ENCODE assay signal across 8 cellular contexts in the genomic region with DNA sequence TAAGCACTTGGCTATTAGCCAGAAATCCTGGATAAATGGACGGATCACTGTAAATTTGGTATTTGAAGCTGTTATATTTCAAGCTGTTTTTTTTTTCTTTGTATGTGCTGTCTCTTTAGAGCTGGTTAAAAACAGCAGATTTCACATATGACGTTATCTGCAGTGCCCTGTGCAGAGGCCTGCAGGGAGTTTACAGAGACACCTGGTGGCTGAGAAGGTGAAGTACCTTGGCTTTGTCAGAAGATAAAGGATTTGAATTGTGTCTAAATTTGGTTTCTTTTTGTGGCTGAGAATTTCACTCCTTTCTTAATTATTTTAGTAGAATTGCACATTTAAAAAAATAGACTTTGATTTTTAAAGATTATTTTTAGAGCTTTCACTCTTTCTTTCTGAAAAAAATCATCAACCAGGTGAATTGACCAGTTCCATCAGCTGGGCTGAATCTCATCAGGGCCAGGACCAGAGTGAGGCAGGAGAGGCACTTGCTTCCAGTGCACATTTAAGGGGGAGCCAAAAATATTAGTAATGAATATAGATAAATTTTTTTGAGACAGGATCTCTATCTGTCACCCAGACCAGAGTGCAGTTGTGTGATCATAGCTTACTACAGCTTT. TPM values are rescaled to one million over a fixed set of nuclear protein-coding genes. Genes with fewer than 3 reads are reported as not detected.
DNase-seq lines count a peak whose midpoint lies in the region; ATAC-seq and TF ChIP-seq lines count a peak whose summit lies in the region.

No MANE protein-coding gene starts in this region.

- peak; percentile 44 for DNase-seq in Caki2 (ENCODE audit: low read depth)
- DNase-seq in NCI-H510A treated with DMSO at 0.1 percent for 48 hours (lab: John Stamatoyannopoulos, UW) = peak; percentile 56
- peak; percentile 75 for DNase-seq in activated CD4-positive, alpha-beta memory T cell treated with anti-CD3 and anti-CD28 coated beads for 36 hours
- DNase-seq in epidermal melanocyte (ENCODE audit: insufficient read length, low spot score) = peak; percentile 37
- peak; percentile 49 for DNase-seq in nephron progenitor cell

- H3K9me3 Mint-ChIP-seq in activated CD4-positive, alpha-beta memory T cell treated with anti-CD3 and anti-CD28 coated beads for 36 hours = no peaks in the 10 kb centered on the region
- H3K9me3 Mint-ChIP-seq in nephron progenitor cell = no peaks in the 10 kb centered on the region

- peaks cover 18% of the 10 kb centered on the region for H3K4me1 Mint-ChIP-seq in activated CD4-positive, alpha-beta memory T cell treated with anti-CD3 and anti-CD28 coated beads for 36 hours (ENCODE audit: low read depth)
- H3K4me1 Mint-ChIP-seq in nephron progenitor cell = peaks cover 77% of the 10 kb centered on the region

- H3K36me3 Mint-ChIP-seq in activated CD4-positive, alpha-beta memory T cell treated with anti-CD3 and anti-CD28 coated beads for 36 hours = no peaks in the 10 kb centered on the region
- H3K36me3 Mint-ChIP-seq in nephron progenitor cell (ENCODE audit: low read depth) = no peaks in the 10 kb centered on the region

- CTCF ChIA-PET in activated CD4-positive, alpha-beta memory T cell treated with anti-CD3 and anti-CD28 coated beads for 36 hours (lab: Charles Lee) = interaction anchor here (0.6 to 1.9 kb wide), 61 partner anchors 9 to 572 kb away, joined by 3 to 56 read pairs (median 4); a partner anchor contains a TSS

- H3K27me3 Mint-ChIP-seq in activated CD4-positive, alpha-beta memory T cell treated with anti-CD3 and anti-CD28 coated beads for 36 hours = no peaks in the 10 kb centered on the region
- H3K27me3 Mint-ChIP-seq in nephron progenitor cell (ENCODE audit: low read depth, poor library complexity) = peaks cover 2% of the 10 kb centered on the region

- POLR2A ChIA-PET in activated CD4-positive, alpha-beta memory T cell treated with anti-CD3 and anti-CD28 coated beads for 36 hours (lab: Charles Lee) = interaction anchor here (0.6 to 1.0 kb wide), 3 partner anchors 80 to 125 kb away, joined by 3 to 5 read pairs (median 4); no protein-coding TSS in a partner anchor

- peak; percentile 92 for ATAC-seq in GM19397 (IDR thresholded peaks at IDR 0.05; ENCODE audit: unreplicated experiment)
- ATAC-seq in HG03442 (IDR thresholded peaks at IDR 0.05; ENCODE audit: unreplicated experiment) = peak; percentile 94
- ATAC-seq in HG02840 (IDR thresholded peaks at IDR 0.05; ENCODE audit: low FRiP score, unreplicated experiment) = no peak

- intact Hi-C loops in activated CD4-positive, alpha-beta memory T cell treated with anti-CD3 and anti-CD28 coated beads for 36 hours (cut with micrococcal nuclease) = loop anchor here (1.0 to 5.0 kb wide), 3 partner anchors 175 to 348 kb away; a partner anchor contains a TSS

- H3K27ac Mint-ChIP-seq in activated CD4-positive, alpha-beta memory T cell treated with anti-CD3 and anti-CD28 coated beads for 36 hours = no peak overlapping the region
- H3K27ac Mint-ChIP-seq in nephron progenitor cell = no peak overlapping the region

- TF ChIP-seq CTCF in nephron progenitor cell (IDR thresholded peaks at IDR 0.05) = peak; percentile 83

- H3K4me3 Mint-ChIP-seq in activated CD4-positive, alpha-beta memory T cell treated with anti-CD3 and anti-CD28 coated beads for 36 hours = no peak overlapping the region
- no peak overlapping the region for H3K4me3 Mint-ChIP-seq in nephron progenitor cell

- in situ Hi-C loops in Caki2 (cut with HindIII; ENCODE audit: low pct_unique_long_range_greater_than_20kb, low sequenced_read_pairs) = no loop called here

RNA-seq across cellular contexts. Expression of a gene that starts 9.6 kb away (rescaled TPM):
- total RNA-seq in Caki2 (2014; rRNA removed; shearing (Covaris generic); ENCODE audit: low replicate concordance) = not detected in 2 replicates
- under 1 TPM; 0.10 to 0.17 TPM for total RNA-seq in activated CD4-positive, alpha-beta memory T cell treated with anti-CD3 and anti-CD28 coated beads for 36 hours
